ENCODE assay signal across 26 cellular contexts in the genomic region with DNA sequence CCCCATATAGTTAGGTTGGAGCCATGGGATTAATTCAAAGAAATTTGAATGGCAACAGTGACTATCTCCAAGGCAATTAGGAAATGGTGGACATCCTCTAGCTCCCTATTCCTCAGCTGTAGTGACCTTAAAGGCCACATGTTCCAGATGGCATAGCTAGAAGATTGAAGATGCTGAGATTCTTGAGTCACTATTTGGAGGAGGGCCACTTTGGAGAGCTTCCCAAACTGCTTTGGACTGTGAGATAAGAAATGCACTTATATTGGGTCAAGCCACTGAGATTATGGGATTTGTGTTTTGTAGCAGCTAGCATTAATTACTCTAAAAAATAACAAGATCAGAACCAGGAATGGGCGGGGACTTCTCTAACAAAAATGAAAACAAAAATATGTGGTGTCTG.
"Had no signal": no experiment of that assay in that cellular context is flagged by ENCODE, and none has a peak within 500 bp of the region (broad histone marks: within the 10 kb centered on the region; RNA-seq: fewer than 3 reads in every experiment).

No MANE protein-coding gene starts in this region.

- DNase-seq: activated CD4-positive, alpha-beta memory T cell treated with anti-CD3 and anti-CD28 coated beads for 36 hours; activated CD4-positive, alpha-beta T cell treated with anti-CD3 and anti-CD28 coated beads for 36 hours; activated CD4-positive, alpha-beta T cell treated with anti-CD3 and anti-CD28 coated beads, Interleukin-2, amount 10 ng/mL, durations not matched to agents 24 days and 14 days; activated CD4-positive, CD25-positive, alpha-beta regulatory T cell; activated CD4-positive, CD25-positive, alpha-beta regulatory T cell treated with anti-CD3 and anti-CD28 coated beads, Interleukin-2, amount 50 U/mL, for 72 hours; activated CD8-positive, alpha-beta memory T cell treated with anti-CD3 and anti-CD28 coated beads, Interleukin-2, amount 10 ng/mL, durations not matched to agents 7 days and 5 days; activated CD8-positive, alpha-beta memory T cell treated with anti-CD3 and anti-CD28 coated beads, Interleukin-2, amount 50 U/mL, for 4 hours; activated CD8-positive, alpha-beta T cell treated with anti-CD3 and anti-CD28 coated beads, Interleukin-2, amount 10 ng/mL, durations not matched to agents 7 days and 5 days; activated effector memory CD4-positive, alpha-beta T cell treated with anti-CD3 and anti-CD28 coated beads, Interleukin-2, amount 50 U/mL, for 16 hours; activated naive CD4-positive, alpha-beta T cell treated with anti-CD3 and anti-CD28 coated beads for 36 hours; activated naive CD8-positive, alpha-beta T cell treated with anti-CD3 and anti-CD28 coated beads for 36 hours; activated naive CD8-positive, alpha-beta T cell treated with anti-CD3 and anti-CD28 coated beads, Interleukin-2, amount 50 U/mL, for 24 hours; activated T-cell treated with anti-CD3 and anti-CD28 coated beads, Interleukin-2, amount 50 U/mL, for 1 hour; activated T-cell treated with anti-CD3 and anti-CD28 coated beads, Interleukin-2, amount 50 U/mL, for 48 hours; cortex of kidney; dermis blood vessel endothelial cell; effector CD4-positive, alpha-beta T cell; effector memory CD8-positive, alpha-beta T cell; erythroblast; esophagus squamous epithelium; foreskin melanocyte; T-helper 2 cell had no signal

- H3K4me1 ChIP-seq: ascending aorta, breast epithelium, esophagus squamous epithelium, gastroesophageal sphincter had no signal

- H3K36me3 ChIP-seq: ascending aorta, breast epithelium, cardiac muscle cell, esophagus squamous epithelium, gastroesophageal sphincter had no signal

- H3K27ac ChIP-seq: ascending aorta, breast epithelium, cardiac muscle cell, esophagus squamous epithelium, gastroesophageal sphincter had no signal

- H3K9me3 ChIP-seq: ascending aorta, breast epithelium, esophagus squamous epithelium, gastroesophageal sphincter had no signal

- ATAC-seq: activated CD4-positive, alpha-beta T cell treated with anti-CD3 and anti-CD28 coated beads for 36 hours; activated CD8-positive, alpha-beta memory T cell treated with anti-CD3 and anti-CD28 coated beads, Interleukin-2, amount 10 ng/mL, durations not matched to agents 7 days and 5 days; activated CD8-positive, alpha-beta T cell treated with anti-CD3 and anti-CD28 coated beads, Interleukin-2, amount 10 ng/mL, durations not matched to agents 7 days and 5 days; activated naive CD8-positive, alpha-beta T cell treated with anti-CD3 and anti-CD28 coated beads, Interleukin-2, amount 50 U/mL, for 24 hours; effector memory CD8-positive, alpha-beta T cell; gastroesophageal sphincter had no signal

- H3K4me3 ChIP-seq: ascending aorta, breast epithelium, cardiac muscle cell, esophagus squamous epithelium, gastroesophageal sphincter had no signal

- H3K27me3 ChIP-seq: ascending aorta, breast epithelium, cardiac muscle cell, esophagus squamous epithelium, gastroesophageal sphincter had no signal
